ENCODE assay signal across 8 cellular contexts in genomic region chr6:16684896-16685554, GRCh38.
DNase-seq lines count a peak whose midpoint lies in the region; ATAC-seq, FAIRE-seq and TF ChIP-seq lines count a peak whose summit lies in the region.

No MANE protein-coding gene starts in this region.

- RAD21 ChIA-PET in GM12878 (lab: Charles Lee; ENCODE audit: unreplicated experiment) = interaction anchor here (1.1 to 1.6 kb wide), 4 partner anchors 13 to 180 kb away, joined by 3 to 4 read pairs (median 4); no protein-coding TSS in a partner anchor

- CTCF ChIA-PET in GM12878 (lab: Yijun Ruan, JAX) = interaction anchor here (0.6 to 1.6 kb wide), 2 partner anchors 173 to 709 kb away, joined by 5 to 6 read pairs; partner anchors contain the start of gene CAP2

- H2AFZ ChIP-seq in GM12878 (ENCODE audit: control insufficient read depth, low read depth, low read length) = no peak overlapping the region
- no peak overlapping the region for H2AFZ ChIP-seq in MM.1S (ENCODE audit: low read length)

- H3K4me1 ChIP-seq in GM12878 (ENCODE audit: control insufficient read depth, insufficient read depth, low read length) (peaks cover 31% of the 10 kb centered on the region), MM.1S (ENCODE audit: low read length) (no peaks in the 10 kb centered on the region)

- H3K27me3 Mint-ChIP-seq in T-helper 1 cell treated with Interleukin-12 subunit alpha and Interleukin-12 subunit beta and Interleukin-4 antibody, amounts not matched to agents 30 μg/mL and 1 μg/mL, for 36 hours (ENCODE audit: low read depth) = no peaks in the 10 kb centered on the region

- H3K9me2 ChIP-seq in MM.1S (replicated peaks; ENCODE audit: insufficient read depth, low read length) = no peaks in the 10 kb centered on the region

- peaks cover 43% of the 10 kb centered on the region for H3K36me3 Mint-ChIP-seq in T-helper 1 cell treated with Interleukin-12 subunit alpha and Interleukin-12 subunit beta and Interleukin-4 antibody, amounts not matched to agents 30 μg/mL and 1 μg/mL, for 36 hours (ENCODE audit: low read depth)

- intact Hi-C loops in GM12878 (cut with micrococcal nuclease; ENCODE audit: unreplicated experiment) = loop anchor here (5.0 kb wide), 1 partner anchor 263 kb away; no protein-coding TSS in a partner anchor
- intact Hi-C loops in Right ventricle myocardium inferior (cut with DNase I) = no loop called here

- peak overlapping the region; percentile 51 for H3K4me3 Mint-ChIP-seq in T-helper 1 cell treated with Interleukin-12 subunit alpha and Interleukin-12 subunit beta and Interleukin-4 antibody, amounts not matched to agents 30 μg/mL and 1 μg/mL, for 36 hours

- H3K9me3 Mint-ChIP-seq in T-helper 1 cell treated with Interleukin-12 subunit alpha and Interleukin-12 subunit beta and Interleukin-4 antibody, amounts not matched to agents 30 μg/mL and 1 μg/mL, for 36 hours = no peaks in the 10 kb centered on the region

- SMC1A ChIA-PET in GM12878 (lab: Charles Lee; ENCODE audit: uncharacterized antibody, unreplicated experiment) = interaction anchor here (0.7 to 2.1 kb wide), 9 partner anchors 9 to 180 kb away, joined by 3 to 5 read pairs (median 3); no protein-coding TSS in a partner anchor

- no peak for TF ChIP-seq RAD21 in GM12878 (IDR thresholded peaks at IDR 0.05; ENCODE audit: insufficient read depth, low read depth, low read length)

- POLR2A ChIA-PET in GM12878 (lab: Charles Lee) = interaction anchor here (0.6 to 1.2 kb wide), 2 partner anchors 15 to 33 kb away, joined by 3 read pairs; no protein-coding TSS in a partner anchor

- H3K27me3 ChIP-seq in GM12878 (replicated peaks in 1 of 2; ENCODE audit: control insufficient read depth in 2 of 2, insufficient read depth in 2 of 2, low read length in 1 of 2) = no peaks in the 10 kb centered on the region
- H3K27me3 ChIP-seq in MM.1S (replicated peaks; ENCODE audit: insufficient read depth, low read length) = no peaks in the 10 kb centered on the region

- FAIRE-seq in GM12878 (lab: Jason Lieb, UNC) = no peak

- WGBS in GM12878 (ENCODE audit: insufficient coverage, insufficient replicate concordance, low lambda C conversion rate, missing lambda C conversion rate) = 14% methylated on average over 7 of the region's 7 CpGs

- H3K9me3 ChIP-seq in GM12878 (replicated peaks; ENCODE audit: control insufficient read depth, insufficient read depth, low read length) = no peaks in the 10 kb centered on the region; the same call in 2 of the 3 replicates
- no peaks in the 10 kb centered on the region for H3K9me3 ChIP-seq in MM.1S (replicated peaks; ENCODE audit: insufficient read depth, low read length)

- peak overlapping the region; percentile 81 for H3K27ac Mint-ChIP-seq in T-helper 1 cell treated with Interleukin-12 subunit alpha and Interleukin-12 subunit beta and Interleukin-4 antibody, amounts not matched to agents 30 μg/mL and 1 μg/mL, for 36 hours

- H3F3A ChIP-seq in MM.1S (ENCODE audit: insufficient read depth, low read length) = no peaks in the 10 kb centered on the region

- H4K20me1 ChIP-seq in GM12878 (ENCODE audit: control insufficient read depth, insufficient read depth) (no peaks in the 10 kb centered on the region), MM.1S (ENCODE audit: insufficient read depth, low read length) (no peaks in the 10 kb centered on the region; the same call in 1 of the 2 replicates)

- BruUV-seq in GM12878 (replicated peaks; lab: Mats Ljungman, UMichigan) = no TSS peak

- H3K4me3 ChIP-seq in AG09309 (ENCODE audit: control insufficient read depth, low read depth, low read length) = no peak overlapping the region
- H3K4me3 ChIP-seq in GM12878 = peak overlapping the region; percentile 43; the same call in 1 of the 2 replicates
- H3K4me3 ChIP-seq in MM.1S (ENCODE audit: low read length) = no peak overlapping the region

- no peaks in the 10 kb centered on the region for H3K79me2 ChIP-seq in GM12878 (ENCODE audit: control insufficient read depth, insufficient read depth, low read length)
- no peaks in the 10 kb centered on the region for H3K79me2 ChIP-seq in MM.1S (ENCODE audit: low read length)

- TF ChIP-seq CTCF in AG09309 (IDR thresholded peaks at IDR 0.05; ENCODE audit: control insufficient read depth, insufficient read depth, low read depth, low read length, missing control alignments) (no peak), GM12878 (IDR thresholded peaks at IDR 0.05 in 2 of 3, conservative IDR thresholded peaks at IDR 0.05 in 1 of 3; ENCODE audit: control insufficient read depth in 2 of 3, extremely low read depth in 1 of 3, insufficient read depth in 1 of 3, low read depth in 3 of 3, low read length in 3 of 3) (no peak), MM.1S (IDR thresholded peaks at IDR 0.05; ENCODE audit: low read length) (no peak)

- H3K36me3 ChIP-seq in GM12878 (ENCODE audit: control insufficient read depth in 2 of 2, insufficient read depth in 2 of 2, low read length in 1 of 2) (no peaks in the 10 kb centered on the region; a peak in 1 of 4 replicates), MM.1S (replicated peaks; ENCODE audit: insufficient read depth, low read length) (no peaks in the 10 kb centered on the region; the same call in 1 of the 2 replicates)

- no peak overlapping the region for H3K27ac ChIP-seq in GM12878 (ENCODE audit: control insufficient read depth, insufficient read depth)
- no peak overlapping the region for H3K27ac ChIP-seq in MM.1S (ENCODE audit: low read length)

- H3K4me2 ChIP-seq in GM12878 (ENCODE audit: control insufficient read depth, insufficient read depth) (peak overlapping the region; percentile 5), MM.1S (ENCODE audit: low read depth, low read length) (no peak overlapping the region)

- TF ChIP-seq EP300 in GM12878 (IDR thresholded peaks at IDR 0.05; ENCODE audit: borderline replicate concordance in 1 of 2, control insufficient read depth in 1 of 2, low read depth in 2 of 2, low read length in 2 of 2) = peak; percentile 61 to 80; a peak in 3 of 4 replicates

- in situ Hi-C loops in GM12878 (cut with MboI) = no loop called here

- peaks cover 61% of the 10 kb centered on the region for H3K4me1 Mint-ChIP-seq in T-helper 1 cell treated with Interleukin-12 subunit alpha and Interleukin-12 subunit beta and Interleukin-4 antibody, amounts not matched to agents 30 μg/mL and 1 μg/mL, for 36 hours (ENCODE audit: low read depth)

- ATAC-seq in GM21619 (IDR thresholded peaks at IDR 0.05; ENCODE audit: unreplicated experiment) (peak; percentile 64), GM12878 (peak; percentile 80), Right ventricle myocardium inferior (no peak)

- DNase-seq in AG09309 (ENCODE audit: low read depth) (peak; percentile 67), GM12878 (ENCODE audit: low read depth, low spot score) (peak; percentile 56), KG1 (lab: John Stamatoyannopoulos, UW) (no peak), MM.1S (no peak), Right ventricle myocardium inferior (ENCODE audit: missing footprints) (no peak)
- DNase-seq in stimulated activated CD4-positive, alpha-beta T cell treated with anti-CD3 and anti-CD28 coated beads, Interleukin-4, amount 100 ng/mL, for 24 hours = peak; percentile 98

- H3K9ac ChIP-seq in GM12878 (ENCODE audit: control insufficient read depth, insufficient read depth, low read length) (no peak overlapping the region), MM.1S (ENCODE audit: low read length) (no peak overlapping the region)

- TF ChIP-seq POLR2A in GM12878 (IDR thresholded peaks at IDR 0.05; ENCODE audit: low read depth, low read length) = no peak

TF ChIP-seq in GM12878, 131 proteins besides CTCF, POLR2A, EP300 and RAD21 (continues in another document):
- TF ChIP-seq MLLT1 (IDR thresholded peaks at IDR 0.05) (no peak), MTA3 (IDR thresholded peaks at IDR 0.05; ENCODE audit: borderline replicate concordance, low read length) (peak; percentile 68; the same call in 1 of the 2 replicates), PAX8 (IDR thresholded peaks at IDR 0.05) (no peak), MYC (IDR thresholded peaks at IDR 0.05; ENCODE audit: insufficient read depth, insufficient read length, insufficient replicate concordance, low read length, severe bottlenecking) (no peak), KAT2A (conservative IDR thresholded peaks at IDR 0.05; ENCODE audit: control insufficient read depth, low read depth, low read length) (no peak), E4F1 (IDR thresholded peaks at IDR 0.05; ENCODE audit: borderline replicate concordance, partially characterized antibody) (no peak), RFX5 (IDR thresholded peaks at IDR 0.05; ENCODE audit: low read depth, low read length) (no peak), PML (IDR thresholded peaks at IDR 0.05; ENCODE audit: low read length) (peak; percentile 76), GABPA (IDR thresholded peaks at IDR 0.05; ENCODE audit: low read depth) (no peak; the same call in 1 of the 2 replicates)

Comparison
In these comparisons a context has a peak if more than half of its experiments do, and no peak if none do; other contexts are left out.
1. DNase-seq: peak in AG09309 (single experiment), GM12878 (single experiment) and stimulated activated CD4-positive, alpha-beta T cell treated with anti-CD3 and anti-CD28 coated beads, Interleukin-4, amount 100 ng/mL, for 24 hours (single experiment); none in KG1 (single experiment), MM.1S (single experiment) and Right ventricle myocardium inferior (single experiment).